8 cellular contexts compared by ENCODE assay signal in the genomic region with DNA sequence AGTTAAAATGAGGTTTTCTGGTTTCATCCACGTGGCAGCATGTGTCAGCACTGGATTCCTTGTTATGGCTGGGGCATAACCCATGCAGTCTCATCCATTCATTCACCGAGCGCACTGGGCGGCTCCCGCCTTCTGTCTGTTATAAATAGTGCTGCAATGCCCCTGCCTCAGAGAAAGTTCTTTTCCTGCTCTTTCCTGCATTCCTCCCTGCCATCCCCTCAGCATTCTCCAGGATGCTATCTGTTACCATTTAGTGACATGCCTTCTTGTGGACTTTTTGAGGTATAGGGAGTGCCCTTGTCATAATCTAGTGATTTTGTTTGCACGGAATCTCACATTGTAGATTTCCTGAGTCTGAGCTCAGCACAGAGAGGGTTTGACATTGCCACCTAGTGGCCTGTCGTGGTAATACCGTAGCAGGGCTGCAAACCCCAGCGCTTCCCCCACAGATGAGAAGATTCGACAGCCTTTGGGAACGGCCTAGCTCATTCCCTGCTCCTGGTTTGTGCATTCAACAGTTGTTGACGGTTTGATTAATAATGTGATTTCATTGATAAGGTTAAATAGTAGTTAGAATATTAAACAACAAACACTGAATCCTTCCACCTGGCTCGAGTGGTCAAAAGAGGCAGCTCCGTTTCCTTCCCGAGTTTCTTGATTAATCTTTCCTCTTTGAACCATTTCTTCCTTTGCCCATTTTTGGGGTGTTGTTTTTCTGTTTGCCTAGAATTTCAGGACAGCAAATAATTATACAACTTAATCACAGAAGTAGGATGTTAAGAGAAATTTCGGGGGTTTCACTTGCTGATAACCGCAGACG. TPM values are rescaled to one million over a fixed set of nuclear protein-coding genes. Genes with fewer than 3 reads are reported as not detected.
DNase-seq lines count a peak whose midpoint lies in the region; ATAC-seq, FAIRE-seq and TF ChIP-seq lines count a peak whose summit lies in the region.

No MANE protein-coding gene starts in this region.

- peak; percentile 95 for FAIRE-seq in GM12892 (lab: Jason Lieb, UNC)

- peak; percentile 61 for DNase-seq in 8988T
- DNase-seq in GM12892 (ENCODE audit: insufficient read length): peak; percentile 53
- DNase-seq in MG63: peak; percentile 66
- DNase-seq in SJSA1 (ENCODE audit: low read depth in 1 of 2, low spot score in 2 of 2): peak; percentile 76 to 86
- DNase-seq in activated gamma-delta T cell treated with anti-CD3 and anti-CD28 coated beads, Interleukin-2, amount 50 U/mL, for 16 hours (ENCODE audit: low read depth): peak; percentile 65
- DNase-seq in germinal center (ENCODE audit: low spot score): peak; percentile 75
- DNase-seq in pons (ENCODE audit: low spot score): peak; percentile 72
- peak in 1 of 2 donors; percentile 72 for DNase-seq in upper lobe of left lung

- H3K4me1 ChIP-seq in SJSA1 (replicated peaks) (peaks cover 9% of the 10 kb centered on the region), upper lobe of left lung (peaks cover 14 to 36% (median 18%) of the 10 kb centered on the region in 4 donors)

- H3K36me3 ChIP-seq in MG63: no peaks in the 10 kb centered on the region
- no peaks in the 10 kb centered on the region for H3K36me3 ChIP-seq in SJSA1
- H3K36me3 ChIP-seq in upper lobe of left lung: no peaks in the 10 kb centered on the region

- H3K9me3 ChIP-seq in MG63 (no peaks in the 10 kb centered on the region), SJSA1 (replicated peaks) (no peaks in the 10 kb centered on the region), upper lobe of left lung (no peaks in the 10 kb centered on the region)

- 29% methylated on average over 18 of the region's 18 CpGs for WGBS in upper lobe of left lung, 2 donors

- H3K27me3 ChIP-seq in MG63 (0 out of 2 replicates have a peak, but pooled peaks cover 3% of the 10 kb centered on the region), SJSA1 (replicated peaks) (no peaks in the 10 kb centered on the region; the same call in 1 of the 2 replicates), upper lobe of left lung (peaks cover 0 to 2% (median 0%) of the 10 kb centered on the region in 4 donors)

- no peak for TF ChIP-seq EP300 in upper lobe of left lung (IDR thresholded peaks at IDR 0.05)

- peak; percentile 86 to 98 (median 94) for TF ChIP-seq CTCF in upper lobe of left lung (IDR thresholded peaks at IDR 0.05)

- no peak overlapping the region for H3K4me3 ChIP-seq in MG63
- peak overlapping the region; percentile 6; the same call in 1 of the 2 replicates for H3K4me3 ChIP-seq in SJSA1
- no peak overlapping the region for H3K4me3 ChIP-seq in upper lobe of left lung

- peak; percentile 82 to 88 for ATAC-seq in upper lobe of left lung (ENCODE audit: low FRiP score in 2 of 2)

- TF ChIP-seq POLR2A in GM12892 (IDR thresholded peaks at IDR 0.05; ENCODE audit: low read depth, low read length) (no peak), upper lobe of left lung (IDR thresholded peaks at IDR 0.05) (no peak)

- H3K27ac ChIP-seq in SJSA1 (peak overlapping the region; percentile 38), upper lobe of left lung (no peak overlapping the region)

RNA-seq across cellular contexts. Expression of a gene that starts 46.3 kb away (rescaled TPM):
- 0.06 TPM for polyA plus RNA-seq in GM12892 (2012; ENCODE audit: missing spikeins)
- not detected in 2 replicates for total RNA-seq in MG63 (2014; rRNA removed; shearing (Covaris generic); ENCODE audit: low replicate concordance)
- total RNA-seq in SJSA1 (2014; rRNA removed; shearing (Covaris generic)): 0.22 TPM in 1 of 2 replicates, not detected in the other
- 1 to 10 TPM in 2 of 6 donors, under 1 TPM in 3, not detected in 1; 0.07 to 6.3 (median 0.59) TPM for total RNA-seq in upper lobe of left lung
